ENCODE assay signal across 12 cellular contexts in the genomic region with DNA sequence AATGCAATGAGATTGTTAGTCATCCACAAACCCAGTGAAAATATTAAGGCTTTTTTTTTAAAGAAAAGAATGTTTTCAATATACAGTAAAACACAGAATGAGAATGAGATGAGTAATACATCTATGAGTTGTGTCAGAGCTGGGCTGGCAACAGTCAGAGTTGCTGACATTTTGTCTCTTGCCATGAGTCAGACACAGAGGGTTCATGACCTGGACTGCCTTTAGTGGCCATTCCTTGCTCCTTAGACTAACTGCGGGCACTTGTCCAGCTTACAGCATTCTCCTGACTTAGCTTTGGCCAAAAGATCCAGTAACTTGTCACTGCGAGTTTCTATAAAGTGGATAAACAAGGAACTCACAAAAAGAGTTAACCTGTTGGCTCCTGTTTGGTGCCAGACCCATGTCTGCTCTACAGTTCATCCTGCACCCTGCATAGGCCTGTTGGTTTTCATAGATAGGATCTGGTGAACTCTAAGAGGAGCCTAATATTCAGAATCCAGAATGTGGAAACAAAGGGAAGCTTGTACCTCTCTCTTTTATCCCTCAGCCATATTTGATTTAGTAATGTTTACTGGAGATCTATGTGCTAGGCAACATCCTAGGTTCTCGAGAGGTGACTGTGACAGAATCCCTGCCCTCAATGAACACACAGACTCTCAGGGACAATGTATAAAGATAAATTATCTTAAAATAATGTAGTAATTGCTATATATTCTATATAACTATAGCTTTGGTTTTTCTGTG.
A peak's percentile ranks its signal among the peaks of the same experiment; 100 is the strongest.
DNase-seq lines count a peak whose midpoint lies in the region; ATAC-seq and TF ChIP-seq lines count a peak whose summit lies in the region.
"Had no signal": no experiment of that assay in that cellular context is flagged by ENCODE, and none has a peak within 500 bp of the region (broad histone marks: within the 10 kb centered on the region; RNA-seq: fewer than 3 reads in every experiment).

No MANE protein-coding gene starts in this region.

- no peak overlapping the region for H3K4me3 Mint-ChIP-seq in activated naive CD8-positive, alpha-beta T cell treated with anti-CD3 and anti-CD28 coated beads, Interleukin-2, amount 50 U/mL, for 24 hours
- H3K4me3 Mint-ChIP-seq in activated naive CD8-positive, alpha-beta T cell treated with anti-CD3 and anti-CD28 coated beads for 36 hours: no peak overlapping the region
- H3K4me3 Mint-ChIP-seq in activated T-helper 17 cell treated with anti-CD3 and anti-CD28 coated beads, Interleukin-2, amount 50 U/mL, for 72 hours: no peak overlapping the region
- no peak overlapping the region for H3K4me3 Mint-ChIP-seq in T-cell
- H3K4me3 Mint-ChIP-seq: CD14-positive monocyte; effector memory CD8-positive, alpha-beta T cell; nephron progenitor cell had no signal

- ATAC-seq in activated naive CD8-positive, alpha-beta T cell treated with anti-CD3 and anti-CD28 coated beads, Interleukin-2, amount 50 U/mL, for 24 hours: peak; percentile 61
- peak; percentile 74 for ATAC-seq in activated T-helper 17 cell treated with anti-CD3 and anti-CD28 coated beads, Interleukin-2, amount 50 U/mL, for 72 hours (replicated peaks)
- peak in 3 of 4 donors; percentile 16 to 87 (median 81) for ATAC-seq in heart left ventricle
- ATAC-seq in T-cell (replicated peaks in 1 of 4): no peak
- ATAC-seq in GM19324 (IDR thresholded peaks at IDR 0.05; ENCODE audit: low FRiP score, unreplicated experiment): no peak
- ATAC-seq: effector memory CD8-positive, alpha-beta T cell had no signal

- H3K27ac Mint-ChIP-seq in activated naive CD8-positive, alpha-beta T cell treated with anti-CD3 and anti-CD28 coated beads, Interleukin-2, amount 50 U/mL, for 24 hours: no peak overlapping the region
- no peak overlapping the region for H3K27ac Mint-ChIP-seq in activated naive CD8-positive, alpha-beta T cell treated with anti-CD3 and anti-CD28 coated beads for 36 hours
- no peak overlapping the region for H3K27ac Mint-ChIP-seq in activated T-helper 17 cell treated with anti-CD3 and anti-CD28 coated beads, Interleukin-2, amount 50 U/mL, for 72 hours
- H3K27ac Mint-ChIP-seq in T-cell: no peak overlapping the region
- H3K27ac Mint-ChIP-seq: CD14-positive monocyte; effector memory CD8-positive, alpha-beta T cell; nephron progenitor cell had no signal

- POLR2A ChIA-PET in T-cell (lab: Charles Lee): no interaction called here

- H3K36me3 ChIP-seq in heart left ventricle: no peaks in the 10 kb centered on the region
- no peaks in the 10 kb centered on the region for H3K36me3 ChIP-seq in tibial artery

- H3K27me3 ChIP-seq in heart left ventricle (no peaks in the 10 kb centered on the region), tibial artery (no peaks in the 10 kb centered on the region)

- H3K27ac ChIP-seq in heart left ventricle: no peak overlapping the region
- no peak overlapping the region for H3K27ac ChIP-seq in tibial artery

- peaks cover 4% of the 10 kb centered on the region for H3K9me3 Mint-ChIP-seq in activated naive CD8-positive, alpha-beta T cell treated with anti-CD3 and anti-CD28 coated beads, Interleukin-2, amount 50 U/mL, for 24 hours
- H3K9me3 Mint-ChIP-seq in activated naive CD8-positive, alpha-beta T cell treated with anti-CD3 and anti-CD28 coated beads for 36 hours: no peaks in the 10 kb centered on the region
- no peaks in the 10 kb centered on the region for H3K9me3 Mint-ChIP-seq in activated T-helper 17 cell treated with anti-CD3 and anti-CD28 coated beads, Interleukin-2, amount 50 U/mL, for 72 hours
- H3K9me3 Mint-ChIP-seq in T-cell: peaks cover 0 to 4% (median 0%) of the 10 kb centered on the region in 3 donors
- H3K9me3 Mint-ChIP-seq: nephron progenitor cell had no signal

- H3K4me3 ChIP-seq in heart left ventricle: no peak overlapping the region
- no peak overlapping the region for H3K4me3 ChIP-seq in tibial artery

- DNase-seq in activated naive CD8-positive, alpha-beta T cell treated with anti-CD3 and anti-CD28 coated beads, Interleukin-2, amount 50 U/mL, for 24 hours: no peak
- no peak for DNase-seq in activated naive CD8-positive, alpha-beta T cell treated with anti-CD3 and anti-CD28 coated beads for 36 hours
- peak in 3 of 5 donors; percentile 10 to 55 (median 42) for DNase-seq in heart left ventricle
- peak; percentile 72 to 74 for DNase-seq in tibial artery
- no peak for DNase-seq in DMS79 treated with DMSO at 0.1 percent for 48 hours (lab: John Stamatoyannopoulos, UW)
- DNase-seq in T-cell: no peak
- DNase-seq: effector memory CD8-positive, alpha-beta T cell; NCI-H774; nephron progenitor cell had no signal

- H3K4me1 ChIP-seq in heart left ventricle: peaks cover 0 to 4% (median 0%) of the 10 kb centered on the region in 12 donors
- peaks cover 0 to 9% (median 2%) of the 10 kb centered on the region in 4 donors for H3K4me1 ChIP-seq in tibial artery

- H3K4me1 Mint-ChIP-seq in activated naive CD8-positive, alpha-beta T cell treated with anti-CD3 and anti-CD28 coated beads, Interleukin-2, amount 50 U/mL, for 24 hours: no peaks in the 10 kb centered on the region
- H3K4me1 Mint-ChIP-seq in activated naive CD8-positive, alpha-beta T cell treated with anti-CD3 and anti-CD28 coated beads for 36 hours: no peaks in the 10 kb centered on the region
- H3K4me1 Mint-ChIP-seq in activated T-helper 17 cell treated with anti-CD3 and anti-CD28 coated beads, Interleukin-2, amount 50 U/mL, for 72 hours: no peaks in the 10 kb centered on the region
- H3K4me1 Mint-ChIP-seq in T-cell: no peaks in the 10 kb centered on the region
- H3K4me1 Mint-ChIP-seq: nephron progenitor cell had no signal

- no peaks in the 10 kb centered on the region for H3K36me3 Mint-ChIP-seq in activated naive CD8-positive, alpha-beta T cell treated with anti-CD3 and anti-CD28 coated beads, Interleukin-2, amount 50 U/mL, for 24 hours (ENCODE audit: low read depth)
- H3K36me3 Mint-ChIP-seq in activated naive CD8-positive, alpha-beta T cell treated with anti-CD3 and anti-CD28 coated beads for 36 hours: no peaks in the 10 kb centered on the region
- no peaks in the 10 kb centered on the region for H3K36me3 Mint-ChIP-seq in activated T-helper 17 cell treated with anti-CD3 and anti-CD28 coated beads, Interleukin-2, amount 50 U/mL, for 72 hours (ENCODE audit: low read depth)
- H3K36me3 Mint-ChIP-seq in T-cell: no peaks in the 10 kb centered on the region
- H3K36me3 Mint-ChIP-seq: CD14-positive monocyte had no signal

- H3K27me3 Mint-ChIP-seq in activated naive CD8-positive, alpha-beta T cell treated with anti-CD3 and anti-CD28 coated beads, Interleukin-2, amount 50 U/mL, for 24 hours: no peaks in the 10 kb centered on the region
- H3K27me3 Mint-ChIP-seq in activated naive CD8-positive, alpha-beta T cell treated with anti-CD3 and anti-CD28 coated beads for 36 hours: no peaks in the 10 kb centered on the region
- no peaks in the 10 kb centered on the region for H3K27me3 Mint-ChIP-seq in activated T-helper 17 cell treated with anti-CD3 and anti-CD28 coated beads, Interleukin-2, amount 50 U/mL, for 72 hours
- no peaks in the 10 kb centered on the region for H3K27me3 Mint-ChIP-seq in T-cell
- H3K27me3 Mint-ChIP-seq: effector memory CD8-positive, alpha-beta T cell had no signal

- CTCF ChIA-PET in T-cell (lab: Charles Lee): no interaction called here

- intact Hi-C loops in heart left ventricle (cut with DNase I) (no loop called here), tibial artery (cut with DNase I; ENCODE audit: low total_unique reads) (no loop called here)

- TF ChIP-seq POLR2A in heart left ventricle (IDR thresholded peaks at IDR 0.05): no peak

- 58 to 71% (median 63%) methylated on average over 3 of the region's 3 CpGs for WGBS in heart left ventricle, 4 donors

- no peak for TF ChIP-seq CTCF in heart left ventricle (IDR thresholded peaks at IDR 0.05)
- TF ChIP-seq CTCF in tibial artery (IDR thresholded peaks at IDR 0.05): no peak

- H3K9me3 ChIP-seq in heart left ventricle: no peaks in the 10 kb centered on the region
- no peaks in the 10 kb centered on the region for H3K9me3 ChIP-seq in tibial artery

Comparison
In these comparisons a context has a peak if more than half of its experiments do, and no peak if none do; other contexts are left out.
1. ATAC-seq: peak in activated naive CD8-positive, alpha-beta T cell treated with anti-CD3 and anti-CD28 coated beads, Interleukin-2, amount 50 U/mL, for 24 hours (single experiment), activated T-helper 17 cell treated with anti-CD3 and anti-CD28 coated beads, Interleukin-2, amount 50 U/mL, for 72 hours (single experiment) and heart left ventricle (3 of 4); none in T-cell (0 of 4) and GM19324 (single experiment).
2. DNase-seq: peak in heart left ventricle (3 of 5) and tibial artery (2 of 2); none in activated naive CD8-positive, alpha-beta T cell treated with anti-CD3 and anti-CD28 coated beads, Interleukin-2, amount 50 U/mL, for 24 hours (single experiment), activated naive CD8-positive, alpha-beta T cell treated with anti-CD3 and anti-CD28 coated beads for 36 hours (single experiment), DMS79 treated with DMSO at 0.1 percent for 48 hours (single experiment) and T-cell (0 of 34).